In the genomic region with DNA sequence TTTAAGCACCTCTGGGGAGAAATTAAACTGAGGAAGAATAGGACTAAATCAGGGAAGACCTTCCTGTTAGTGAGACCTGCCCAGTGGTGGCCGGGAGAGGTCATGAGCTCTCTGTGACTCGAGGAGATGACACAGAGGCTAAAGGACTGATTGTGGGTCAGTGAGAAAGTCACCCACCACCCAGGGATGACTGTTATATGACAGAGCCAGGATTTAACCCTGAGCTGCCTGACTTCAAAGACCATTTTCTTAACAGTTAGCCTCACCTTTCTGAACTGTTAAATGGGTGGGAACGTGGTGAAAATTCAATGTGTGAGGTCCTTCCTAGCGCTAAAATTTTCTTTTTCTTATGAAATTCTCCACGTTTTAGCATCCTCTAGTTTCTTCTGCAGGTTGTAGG, we compare ENCODE assay signal across 1 cellular context.
TF ChIP-seq lines count a peak whose summit lies in the region.

No MANE protein-coding gene starts in this region.

TF ChIP-seq in IMR-90, 13 proteins besides CTCF, POLR2A, EP300 and RAD21:
- TF ChIP-seq, protein P1, sequence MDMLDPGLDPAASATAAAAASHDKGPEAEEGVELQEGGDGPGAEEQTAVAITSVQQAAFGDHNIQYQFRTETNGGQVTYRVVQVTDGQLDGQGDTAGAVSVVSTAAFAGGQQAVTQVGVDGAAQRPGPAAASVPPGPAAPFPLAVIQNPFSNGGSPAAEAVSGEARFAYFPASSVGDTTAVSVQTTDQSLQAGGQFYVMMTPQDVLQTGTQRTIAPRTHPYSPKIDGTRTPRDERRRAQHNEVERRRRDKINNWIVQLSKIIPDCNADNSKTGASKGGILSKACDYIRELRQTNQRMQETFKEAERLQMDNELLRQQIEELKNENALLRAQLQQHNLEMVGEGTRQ (IDR thresholded peaks at IDR 0.05; ENCODE audit: low read depth, low read length): no peak
- TF ChIP-seq MAZ (IDR thresholded peaks at IDR 0.05; ENCODE audit: borderline replicate concordance, low read depth, low read length): no peak
- TF ChIP-seq MXI1 (IDR thresholded peaks at IDR 0.05; ENCODE audit: borderline replicate concordance, low read depth, low read length): no peak
- no peak for TF ChIP-seq MAFK (IDR thresholded peaks at IDR 0.05; ENCODE audit: low read depth, low read length)
- TF ChIP-seq SMC3 (IDR thresholded peaks at IDR 0.05; ENCODE audit: low read depth, low read length): no peak
- TF ChIP-seq CEBPB (IDR thresholded peaks at IDR 0.05; ENCODE audit: low read depth, low read length): no peak
- TF ChIP-seq RFX5 (IDR thresholded peaks at IDR 0.05; ENCODE audit: low read depth, low read length): no peak
- no peak for TF ChIP-seq NFE2L2 (IDR thresholded peaks at IDR 0.05; ENCODE audit: low read depth, low read length)
